ENCODE assay signal across 15 cellular contexts in the genomic region with DNA sequence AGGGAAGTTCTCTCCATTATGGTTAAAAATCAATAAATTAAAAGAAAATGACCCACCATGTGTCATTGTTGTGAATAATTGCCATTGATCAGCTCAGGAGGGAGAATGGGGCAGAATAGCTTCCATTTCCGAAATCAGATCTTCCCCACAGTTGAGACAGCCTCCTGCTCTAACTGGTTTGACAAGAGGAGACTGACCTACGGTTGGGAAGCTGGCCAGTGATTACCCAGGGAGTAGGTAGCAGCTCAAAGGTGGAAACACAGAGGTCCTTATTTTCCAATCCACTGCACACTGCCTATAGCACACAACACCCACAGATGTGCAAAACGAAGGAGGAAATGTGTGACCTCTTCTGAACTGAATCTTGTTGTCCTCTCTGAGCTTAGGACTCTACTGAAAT.
"Had no signal": no experiment of that assay in that cellular context is flagged by ENCODE, and none has a peak within 500 bp of the region (broad histone marks: within the 10 kb centered on the region; RNA-seq: fewer than 3 reads in every experiment).

No MANE protein-coding gene starts in this region.

- H3K9me3 Mint-ChIP-seq: activated CD4-positive, alpha-beta memory T cell treated with anti-CD3 and anti-CD28 coated beads, Interleukin-2, amount 10 ng/mL, durations not matched to agents 7 days and 5 days; activated naive CD4-positive, alpha-beta T cell treated with anti-CD3 and anti-CD28 coated beads, Interleukin-2, amount 50 U/mL, for 24 hours; activated T-cell treated with anti-CD3 and anti-CD28 coated beads, Interleukin-2, amount 50 U/mL, for 4 hours; natural killer cell treated with Interleukin-12 subunit alpha and Interleukin-12 subunit beta and Interleukin-15 and Interleukin-18, amount 100 ng/mL, for 72 hours had no signal

- ATAC-seq: activated T-cell treated with anti-CD3 and anti-CD28 coated beads, Interleukin-2, amount 50 U/mL, for 4 hours; natural killer cell treated with Interleukin-12 subunit alpha and Interleukin-12 subunit beta and Interleukin-15 and Interleukin-18, amount 100 ng/mL, for 72 hours; right cardiac atrium had no signal

- H3K36me3 Mint-ChIP-seq: activated naive CD4-positive, alpha-beta T cell treated with anti-CD3 and anti-CD28 coated beads, Interleukin-2, amount 50 U/mL, for 24 hours; natural killer cell treated with Interleukin-12 subunit alpha and Interleukin-12 subunit beta and Interleukin-15 and Interleukin-18, amount 100 ng/mL, for 72 hours had no signal

- DNase-seq: activated CD4-positive, alpha-beta memory T cell treated with anti-CD3 and anti-CD28 coated beads, Interleukin-2, amount 10 ng/mL, durations not matched to agents 7 days and 5 days; activated CD4-positive, alpha-beta T cell treated with anti-CD3 and anti-CD28 coated beads for 4 hours; activated effector memory CD4-positive, alpha-beta T cell treated with anti-CD3 and anti-CD28 coated beads, Interleukin-2, amount 50 U/mL, for 16 hours; activated T-cell treated with anti-CD3 and anti-CD28 coated beads, Interleukin-2, amount 50 U/mL, for 4 hours; caudate nucleus; hippocampal formation; kidney; mesendoderm; nucleus accumbens; right cardiac atrium; small intestine; stimulated activated CD4-positive, alpha-beta T cell treated with anti-CD3 and anti-CD28 coated beads, Interleukin-4, amount 100 ng/mL, for 24 hours; stimulated activated naive CD4-positive, alpha-beta T cell had no signal

- H3K4me3 Mint-ChIP-seq: activated CD4-positive, alpha-beta memory T cell treated with anti-CD3 and anti-CD28 coated beads, Interleukin-2, amount 10 ng/mL, durations not matched to agents 7 days and 5 days; activated naive CD4-positive, alpha-beta T cell treated with anti-CD3 and anti-CD28 coated beads, Interleukin-2, amount 50 U/mL, for 24 hours; activated T-cell treated with anti-CD3 and anti-CD28 coated beads, Interleukin-2, amount 50 U/mL, for 4 hours; natural killer cell treated with Interleukin-12 subunit alpha and Interleukin-12 subunit beta and Interleukin-15 and Interleukin-18, amount 100 ng/mL, for 72 hours had no signal

- H3K27ac Mint-ChIP-seq: activated CD4-positive, alpha-beta memory T cell treated with anti-CD3 and anti-CD28 coated beads, Interleukin-2, amount 10 ng/mL, durations not matched to agents 7 days and 5 days; activated naive CD4-positive, alpha-beta T cell treated with anti-CD3 and anti-CD28 coated beads, Interleukin-2, amount 50 U/mL, for 24 hours; natural killer cell treated with Interleukin-12 subunit alpha and Interleukin-12 subunit beta and Interleukin-15 and Interleukin-18, amount 100 ng/mL, for 72 hours had no signal

- H3K27me3 Mint-ChIP-seq: activated CD4-positive, alpha-beta memory T cell treated with anti-CD3 and anti-CD28 coated beads, Interleukin-2, amount 10 ng/mL, durations not matched to agents 7 days and 5 days had no signal

- H3K4me1 Mint-ChIP-seq: activated CD4-positive, alpha-beta memory T cell treated with anti-CD3 and anti-CD28 coated beads, Interleukin-2, amount 10 ng/mL, durations not matched to agents 7 days and 5 days; activated naive CD4-positive, alpha-beta T cell treated with anti-CD3 and anti-CD28 coated beads, Interleukin-2, amount 50 U/mL, for 24 hours had no signal
